ENCODE assay signal across 17 cellular contexts in genomic region chr1:3315399-3315798, GRCh38.
DNase-seq lines count a peak whose midpoint lies in the region; ATAC-seq lines count a peak whose summit lies in the region.
"Had no signal": no experiment of that assay in that cellular context is flagged by ENCODE, and none has a peak within 500 bp of the region (broad histone marks: within the 10 kb centered on the region; RNA-seq: fewer than 3 reads in every experiment).

No MANE protein-coding gene starts in this region.

- no peaks in the 10 kb centered on the region for H3K9me3 Mint-ChIP-seq in activated naive CD4-positive, alpha-beta T cell treated with anti-CD3 and anti-CD28 coated beads, Interleukin-2, amount 50 U/mL, for 24 hours
- peaks cover 7 to 19% of the 10 kb centered on the region in 2 donors for H3K9me3 Mint-ChIP-seq in activated naive CD4-positive, alpha-beta T cell treated with anti-CD3 and anti-CD28 coated beads, Interleukin-2, amount 50 U/mL, for 72 hours
- peaks cover 4% of the 10 kb centered on the region for H3K9me3 Mint-ChIP-seq in activated CD8-positive, alpha-beta T cell treated with anti-CD3 and anti-CD28 coated beads, Interleukin-2, amount 10 ng/mL, durations not matched to agents 7 days and 5 days (ENCODE audit: insufficient read depth)
- H3K9me3 Mint-ChIP-seq in immature natural killer cell, result peaks cover 0 to 5% (median 1%) of the 10 kb centered on the region in 6 donors
- peaks cover 6 to 8% of the 10 kb centered on the region in 2 donors for H3K9me3 Mint-ChIP-seq in stimulated activated naive B cell treated with anti-CD40 and anti-IgM and Interleukin-4, amounts not matched to agents 10 μg/mL and 1 μg/mL and 100 μg/mL, for 72 hours

- peaks cover 14% of the 10 kb centered on the region for H3K4me1 Mint-ChIP-seq in activated naive CD4-positive, alpha-beta T cell treated with anti-CD3 and anti-CD28 coated beads, Interleukin-2, amount 50 U/mL, for 24 hours
- H3K4me1 Mint-ChIP-seq in activated CD8-positive, alpha-beta T cell treated with anti-CD3 and anti-CD28 coated beads, Interleukin-2, amount 10 ng/mL, durations not matched to agents 7 days and 5 days (ENCODE audit: low read depth), result peaks cover 4% of the 10 kb centered on the region
- peaks cover 16 to 18% of the 10 kb centered on the region in 2 donors for H3K4me1 Mint-ChIP-seq in immature natural killer cell
- peaks cover 9 to 18% of the 10 kb centered on the region in 2 donors for H3K4me1 Mint-ChIP-seq in stimulated activated naive B cell treated with anti-CD40 and anti-IgM and Interleukin-4, amounts not matched to agents 10 μg/mL and 1 μg/mL and 100 μg/mL, for 72 hours

- no peaks in the 10 kb centered on the region for H3K36me3 Mint-ChIP-seq in activated naive CD4-positive, alpha-beta T cell treated with anti-CD3 and anti-CD28 coated beads, Interleukin-2, amount 50 U/mL, for 24 hours
- peaks cover 0 to 25% of the 10 kb centered on the region in 2 donors for H3K36me3 Mint-ChIP-seq in activated naive CD4-positive, alpha-beta T cell treated with anti-CD3 and anti-CD28 coated beads, Interleukin-2, amount 50 U/mL, for 72 hours
- no peaks in the 10 kb centered on the region for H3K36me3 Mint-ChIP-seq in activated CD8-positive, alpha-beta T cell treated with anti-CD3 and anti-CD28 coated beads, Interleukin-2, amount 10 ng/mL, durations not matched to agents 7 days and 5 days (ENCODE audit: low read depth)
- H3K36me3 Mint-ChIP-seq in immature natural killer cell, result peaks cover 0 to 5% (median 0%) of the 10 kb centered on the region in 3 donors
- H3K36me3 Mint-ChIP-seq in stimulated activated naive B cell treated with anti-CD40 and anti-IgM and Interleukin-4, amounts not matched to agents 10 μg/mL and 1 μg/mL and 100 μg/mL, for 72 hours, result no peaks in the 10 kb centered on the region
- H3K36me3 Mint-ChIP-seq: activated CD8-positive, alpha-beta memory T cell treated with anti-CD3 and anti-CD28 coated beads, Interleukin-2, amount 10 ng/mL, durations not matched to agents 7 days and 5 days; CD4-positive, CD25-positive, alpha-beta regulatory T cell had no signal

- no peak overlapping the region for H3K4me3 Mint-ChIP-seq in activated naive CD4-positive, alpha-beta T cell treated with anti-CD3 and anti-CD28 coated beads, Interleukin-2, amount 50 U/mL, for 24 hours
- H3K4me3 Mint-ChIP-seq in activated CD8-positive, alpha-beta T cell treated with anti-CD3 and anti-CD28 coated beads, Interleukin-2, amount 10 ng/mL, durations not matched to agents 7 days and 5 days, result no peak overlapping the region
- H3K4me3 Mint-ChIP-seq in immature natural killer cell, result no peak overlapping the region
- no peak overlapping the region for H3K4me3 Mint-ChIP-seq in stimulated activated naive B cell treated with anti-CD40 and anti-IgM and Interleukin-4, amounts not matched to agents 10 μg/mL and 1 μg/mL and 100 μg/mL, for 72 hours
- H3K4me3 Mint-ChIP-seq: activated CD8-positive, alpha-beta memory T cell treated with anti-CD3 and anti-CD28 coated beads, Interleukin-2, amount 10 ng/mL, durations not matched to agents 7 days and 5 days; CD4-positive, CD25-positive, alpha-beta regulatory T cell had no signal

- POLR2A ChIA-PET in activated CD8-positive, alpha-beta T cell treated with anti-CD3 and anti-CD28 coated beads, Interleukin-2, amount 10 ng/mL, durations not matched to agents 7 days and 5 days (lab: Charles Lee), result no interaction called here

- peaks cover 4% of the 10 kb centered on the region for H3K27me3 Mint-ChIP-seq in activated naive CD4-positive, alpha-beta T cell treated with anti-CD3 and anti-CD28 coated beads, Interleukin-2, amount 50 U/mL, for 24 hours
- peaks cover 4% of the 10 kb centered on the region for H3K27me3 Mint-ChIP-seq in activated CD8-positive, alpha-beta T cell treated with anti-CD3 and anti-CD28 coated beads, Interleukin-2, amount 10 ng/mL, durations not matched to agents 7 days and 5 days (ENCODE audit: low read depth)
- peaks cover 5 to 16% (median 12%) of the 10 kb centered on the region in 3 donors for H3K27me3 Mint-ChIP-seq in immature natural killer cell (ENCODE audit: low read depth in 3 of 3)
- H3K27me3 Mint-ChIP-seq in stimulated activated naive B cell treated with anti-CD40 and anti-IgM and Interleukin-4, amounts not matched to agents 10 μg/mL and 1 μg/mL and 100 μg/mL, for 72 hours, result peaks cover 21 to 28% of the 10 kb centered on the region in 2 donors
- H3K27me3 Mint-ChIP-seq: CD4-positive, CD25-positive, alpha-beta regulatory T cell had no signal

- H3K27ac Mint-ChIP-seq in activated naive CD4-positive, alpha-beta T cell treated with anti-CD3 and anti-CD28 coated beads, Interleukin-2, amount 50 U/mL, for 24 hours, result peak overlapping the region; percentile 55
- H3K27ac Mint-ChIP-seq in activated naive CD4-positive, alpha-beta T cell treated with anti-CD3 and anti-CD28 coated beads, Interleukin-2, amount 50 U/mL, for 72 hours, result peak overlapping the region in 1 of 2 donors; percentile 65
- H3K27ac Mint-ChIP-seq in activated CD8-positive, alpha-beta T cell treated with anti-CD3 and anti-CD28 coated beads, Interleukin-2, amount 10 ng/mL, durations not matched to agents 7 days and 5 days, result peak overlapping the region; percentile 39
- H3K27ac Mint-ChIP-seq in immature natural killer cell, result peak overlapping the region; percentile 22 to 84 (median 66)
- H3K27ac Mint-ChIP-seq in stimulated activated naive B cell treated with anti-CD40 and anti-IgM and Interleukin-4, amounts not matched to agents 10 μg/mL and 1 μg/mL and 100 μg/mL, for 72 hours, result peak overlapping the region; percentile 37
- H3K27ac Mint-ChIP-seq: activated CD8-positive, alpha-beta memory T cell treated with anti-CD3 and anti-CD28 coated beads, Interleukin-2, amount 10 ng/mL, durations not matched to agents 7 days and 5 days; CD4-positive, CD25-positive, alpha-beta regulatory T cell; H9 had no signal

- CTCF ChIA-PET in activated CD8-positive, alpha-beta T cell treated with anti-CD3 and anti-CD28 coated beads, Interleukin-2, amount 10 ng/mL, durations not matched to agents 7 days and 5 days (lab: Charles Lee), result no interaction called here

- ATAC-seq in activated naive CD4-positive, alpha-beta T cell treated with anti-CD3 and anti-CD28 coated beads, Interleukin-2, amount 50 U/mL, for 72 hours, result no peak
- ATAC-seq in activated CD8-positive, alpha-beta T cell treated with anti-CD3 and anti-CD28 coated beads, Interleukin-2, amount 10 ng/mL, durations not matched to agents 7 days and 5 days, result no peak
- ATAC-seq in stimulated activated naive B cell treated with anti-CD40 and anti-IgM and Interleukin-4, amounts not matched to agents 10 μg/mL and 1 μg/mL and 100 μg/mL, for 72 hours (replicated peaks), result no peak
- ATAC-seq: activated CD4-positive, CD25-positive, alpha-beta regulatory T cell treated with anti-CD3 and anti-CD28 coated beads, Interleukin-2, amount 50 U/mL, for 24 hours; activated CD8-positive, alpha-beta memory T cell treated with anti-CD3 and anti-CD28 coated beads, Interleukin-2, amount 10 ng/mL, durations not matched to agents 7 days and 5 days; PC-3 had no signal

- no peak for DNase-seq in activated naive CD4-positive, alpha-beta T cell treated with anti-CD3 and anti-CD28 coated beads, Interleukin-2, amount 50 U/mL, for 72 hours (ENCODE audit: low spot score in 2 of 2)
- no peak for DNase-seq in activated CD8-positive, alpha-beta T cell treated with anti-CD3 and anti-CD28 coated beads, Interleukin-2, amount 10 ng/mL, durations not matched to agents 7 days and 5 days
- no peak for DNase-seq in immature natural killer cell
- no peak for DNase-seq in stimulated activated naive B cell treated with anti-CD40 and anti-IgM and Interleukin-4, amounts not matched to agents 10 μg/mL and 1 μg/mL and 100 μg/mL, for 72 hours
- DNase-seq in NCI-H1436 treated with DMSO at 0.1 percent for 48 hours (lab: John Stamatoyannopoulos, UW), result no peak
- DNase-seq in stimulated activated CD4-positive, alpha-beta T cell treated with anti-CD3 and anti-CD28 coated beads, Interleukin-4, amount 100 ng/mL, for 24 hours, result no peak
- DNase-seq in HuH-7 (ENCODE audit: low spot score), result no peak
- DNase-seq: activated CD8-positive, alpha-beta memory T cell treated with anti-CD3 and anti-CD28 coated beads, Interleukin-2, amount 10 ng/mL, durations not matched to agents 7 days and 5 days; activated effector memory CD4-positive, alpha-beta T cell treated with anti-CD3 and anti-CD28 coated beads, Interleukin-2, amount 50 U/mL, for 16 hours; CD4-positive, CD25-positive, alpha-beta regulatory T cell; H9; kidney; NCI-H82; PC-3; T-helper 9 cell had no signal
